9 cellular contexts compared by ENCODE assay signal in the genomic region with DNA sequence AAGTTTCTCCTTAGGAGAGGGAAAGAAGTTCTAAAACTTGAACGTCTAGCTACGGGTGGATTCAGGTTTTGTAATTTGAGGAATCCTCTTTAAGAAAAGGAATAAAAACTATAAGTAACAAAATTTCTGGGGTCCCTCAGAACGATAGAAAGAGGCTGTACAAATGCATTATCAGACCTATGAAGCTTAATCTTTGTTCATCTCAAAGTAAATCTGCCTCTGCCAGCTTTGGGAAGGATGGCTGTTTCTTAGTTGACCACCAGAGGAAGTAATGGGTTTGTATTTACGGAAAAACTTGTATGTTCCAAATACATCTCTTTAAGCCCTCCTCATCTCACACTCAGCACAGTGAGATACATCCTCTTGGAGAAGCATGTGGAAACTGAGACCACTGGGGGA. TPM values are rescaled to one million over a fixed set of nuclear protein-coding genes. Genes with fewer than 3 reads are reported as not detected.
DNase-seq lines count a peak whose midpoint lies in the region; ATAC-seq, FAIRE-seq and TF ChIP-seq lines count a peak whose summit lies in the region.
"Had no signal": no experiment of that assay in that cellular context is flagged by ENCODE, and none has a peak within 500 bp of the region (broad histone marks: within the 10 kb centered on the region; RNA-seq: fewer than 3 reads in every experiment).

No MANE protein-coding gene starts in this region.

- no peak for ATAC-seq in activated T-cell treated with anti-CD3 and anti-CD28 coated beads, Interleukin-2, amount 50 U/mL, for 4 hours
- ATAC-seq in HG02798 (IDR thresholded peaks at IDR 0.05; ENCODE audit: poor library complexity, unreplicated experiment) (no peak), GM18519 (IDR thresholded peaks at IDR 0.05; ENCODE audit: low FRiP score, unreplicated experiment) (no peak)

- peak; percentile 40 for TF ChIP-seq CTCF in astrocyte (IDR thresholded peaks at IDR 0.05; ENCODE audit: insufficient read depth, low read depth, low read length)
- no peak for TF ChIP-seq CTCF in kidney (IDR thresholded peaks at IDR 0.05; ENCODE audit: borderline replicate concordance, extremely low read depth, insufficient read depth)

- H2AFZ ChIP-seq in astrocyte (ENCODE audit: low read depth, low read length), result peak overlapping the region; percentile 67

- H3K9me3 ChIP-seq in astrocyte (ENCODE audit: insufficient read depth, low read depth, low read length), result no peaks in the 10 kb centered on the region
- no peaks in the 10 kb centered on the region for H3K9me3 ChIP-seq in kidney (ENCODE audit: control insufficient read depth in 1 of 2, low read length in 2 of 2)

- peak overlapping the region; percentile 47 for H3K9ac ChIP-seq in astrocyte (ENCODE audit: low read length)
- no peak overlapping the region for H3K9ac ChIP-seq in kidney (ENCODE audit: low read length in 2 of 2)

- H3K79me2 ChIP-seq in astrocyte (ENCODE audit: insufficient read depth, low read length), result peaks cover 3% of the 10 kb centered on the region

- FAIRE-seq in astrocyte (lab: Jason Lieb, UNC) (no peak), kidney (lab: Jason Lieb, UNC) (no peak)
- FAIRE-seq: islet of Langerhans had no signal

- peak overlapping the region; percentile 20 for H3K27ac Mint-ChIP-seq in astrocyte (ENCODE audit: unreplicated experiment)

- intact Hi-C loops in kidney (cut with DNase I), result no loop called here

- H3K27me3 Mint-ChIP-seq in activated T-cell treated with anti-CD3 and anti-CD28 coated beads, Interleukin-2, amount 50 U/mL, for 4 hours (ENCODE audit: low read depth), result no peaks in the 10 kb centered on the region
- peaks cover 2% of the 10 kb centered on the region for H3K27me3 Mint-ChIP-seq in astrocyte (ENCODE audit: low read depth, unreplicated experiment)

- H3K27me3 ChIP-seq in astrocyte (ENCODE audit: insufficient read depth, low read length), result no peaks in the 10 kb centered on the region

- H3K36me3 ChIP-seq in astrocyte (ENCODE audit: insufficient read depth, low read length), result no peaks in the 10 kb centered on the region
- no peaks in the 10 kb centered on the region for H3K36me3 ChIP-seq in kidney (ENCODE audit: control insufficient read depth in 1 of 2, insufficient read depth in 2 of 2, low read length in 2 of 2)

- H4K20me1 ChIP-seq in astrocyte (ENCODE audit: insufficient read depth, low read length), result no peaks in the 10 kb centered on the region

- H3K4me3 Mint-ChIP-seq in activated T-cell treated with anti-CD3 and anti-CD28 coated beads, Interleukin-2, amount 50 U/mL, for 4 hours, result peak overlapping the region; percentile 86
- peak overlapping the region; percentile 90 for H3K4me3 Mint-ChIP-seq in astrocyte (ENCODE audit: unreplicated experiment)

- H3K36me3 Mint-ChIP-seq in activated T-cell treated with anti-CD3 and anti-CD28 coated beads, Interleukin-2, amount 50 U/mL, for 4 hours (ENCODE audit: insufficient read depth), result peaks cover 7% of the 10 kb centered on the region
- no peaks in the 10 kb centered on the region for H3K36me3 Mint-ChIP-seq in astrocyte (ENCODE audit: low read depth, unreplicated experiment)

- H3K27ac ChIP-seq in astrocyte (ENCODE audit: low read depth, low read length) (no peak overlapping the region), kidney (ENCODE audit: low read depth in 2 of 2, low read length in 2 of 2) (no peak overlapping the region), temporal lobe (ENCODE audit: low read depth, low read length) (peak overlapping the region; percentile 18)

- no peaks in the 10 kb centered on the region for H3K9me3 Mint-ChIP-seq in activated T-cell treated with anti-CD3 and anti-CD28 coated beads, Interleukin-2, amount 50 U/mL, for 4 hours
- no peaks in the 10 kb centered on the region for H3K9me3 Mint-ChIP-seq in astrocyte (ENCODE audit: unreplicated experiment)

- DNase-seq in activated T-cell treated with anti-CD3 and anti-CD28 coated beads, Interleukin-2, amount 50 U/mL, for 4 hours, result no peak
- DNase-seq in activated T-cell treated with anti-CD3 and anti-CD28 coated beads for 4 hours, result no peak
- peak; percentile 63 for DNase-seq in MV-4-11 (lab: John Stamatoyannopoulos, UW)
- DNase-seq in astrocyte (ENCODE audit: low read depth), result peak; percentile 35
- DNase-seq in kidney, result no peak

- peaks cover 14% of the 10 kb centered on the region for H3K4me1 Mint-ChIP-seq in activated T-cell treated with anti-CD3 and anti-CD28 coated beads, Interleukin-2, amount 50 U/mL, for 4 hours (ENCODE audit: low read depth)
- peaks cover 2% of the 10 kb centered on the region for H3K4me1 Mint-ChIP-seq in astrocyte (ENCODE audit: low read depth, unreplicated experiment)

- peaks cover 8% of the 10 kb centered on the region for H3K4me1 ChIP-seq in astrocyte (ENCODE audit: insufficient read depth, low read length)
- peaks cover 0 to 6% of the 10 kb centered on the region in 2 donors for H3K4me1 ChIP-seq in kidney (ENCODE audit: control insufficient read depth in 1 of 2, insufficient read depth in 1 of 2, low read depth in 1 of 2, low read length in 2 of 2)

- peak overlapping the region; percentile 91 for H3K4me2 ChIP-seq in astrocyte (ENCODE audit: low read length)

- peak overlapping the region; percentile 80 for H3K4me3 ChIP-seq in astrocyte (ENCODE audit: insufficient read depth, low read depth, low read length)
- H3K4me3 ChIP-seq in kidney (ENCODE audit: low read length in 2 of 2), result peak overlapping the region; percentile 65 to 92

RNA-seq across cellular contexts. Expression of a gene that starts 0.9 kb away (rescaled TPM):
- 1 to 10 TPM; 5.3 to 6.3 (median 6.1) TPM for total RNA-seq in activated T-cell treated with anti-CD3 and anti-CD28 coated beads, Interleukin-2, amount 50 U/mL, for 4 hours
- total RNA-seq in astrocyte, result 3.7 and 4.8 TPM in 2 replicates
- total RNA-seq in kidney, result 4.3 TPM
- polyA plus RNA-seq in kidney (ENCODE audit: insufficient read depth, low read depth, low replicate concordance), result 4.7 TPM
- total RNA-seq in temporal lobe, result 7.6 TPM

RNA-seq across cellular contexts. Expression of a gene that starts 27.0 kb away (rescaled TPM):
- 1 to 10 TPM; 6.3 to 9.8 (median 9.6) TPM for total RNA-seq in activated T-cell treated with anti-CD3 and anti-CD28 coated beads, Interleukin-2, amount 50 U/mL, for 4 hours
- total RNA-seq in astrocyte (13.5 and 14.3 TPM in 2 replicates), kidney (7.6 TPM), temporal lobe (26.3 TPM)
- 4.3 TPM for polyA plus RNA-seq in kidney (ENCODE audit: insufficient read depth, low read depth, low replicate concordance)

RNA-seq across cellular contexts. Expression of a gene that starts 27.5 kb away (rescaled TPM):
- total RNA-seq in activated T-cell treated with anti-CD3 and anti-CD28 coated beads, Interleukin-2, amount 50 U/mL, for 4 hours, result 10 to 100 TPM; 18.2 to 29.6 (median 21.0) TPM
- 10.8 and 11.0 TPM in 2 replicates for total RNA-seq in astrocyte
- 17.1 TPM for total RNA-seq in kidney
- polyA plus RNA-seq in kidney (ENCODE audit: insufficient read depth, low read depth, low replicate concordance), result 7.3 TPM
- total RNA-seq in temporal lobe, result 13.5 TPM

RNA-seq across cellular contexts. Expression of a gene that starts 27.7 kb away (rescaled TPM):
- total RNA-seq in activated T-cell treated with anti-CD3 and anti-CD28 coated beads, Interleukin-2, amount 50 U/mL, for 4 hours, result 10 to 100 TPM; 21.8 to 25.9 (median 22.9) TPM
- 8.7 and 10.0 TPM in 2 replicates for total RNA-seq in astrocyte
- 26.6 TPM for total RNA-seq in kidney
- 48.5 TPM for polyA plus RNA-seq in kidney (ENCODE audit: insufficient read depth, low read depth, low replicate concordance)
- 13.0 TPM for total RNA-seq in temporal lobe

Comparison
In these comparisons a context has a peak if more than half of its experiments do, and no peak if none do; other contexts are left out.
1. DNase-seq: peak in MV-4-11 (single experiment) and astrocyte (single experiment); none in activated T-cell treated with anti-CD3 and anti-CD28 coated beads, Interleukin-2, amount 50 U/mL, for 4 hours (single experiment), activated T-cell treated with anti-CD3 and anti-CD28 coated beads for 4 hours (single experiment) and kidney (single experiment).